In genomic region chr5:181236471-181236870, GRCh38 we compare ENCODE assay signal across 21 cellular contexts. TPM values are rescaled to one million over a fixed set of nuclear protein-coding genes. Genes with fewer than 3 reads are reported as not detected.
DNase-seq lines count a peak whose midpoint lies in the region; ATAC-seq, FAIRE-seq and TF ChIP-seq lines count a peak whose summit lies in the region.
"Had no signal": no experiment of that assay in that cellular context is flagged by ENCODE, and none has a peak within 500 bp of the region (broad histone marks: within the 10 kb centered on the region; RNA-seq: fewer than 3 reads in every experiment).

No MANE protein-coding gene starts in this region.

- no peak overlapping the region for H3K9ac ChIP-seq in SK-N-SH
- no peak overlapping the region for H3K9ac ChIP-seq in endothelial cell of umbilical vein (replicated peaks; ENCODE audit: extremely low read depth, insufficient read depth, low read length)

- no peaks in the 10 kb centered on the region; the same call in 1 of the 2 replicates for H3K9me3 Mint-ChIP-seq in HFFc6
- H3K9me3 Mint-ChIP-seq: activated B cell treated with CpG ODN at 0.5 μM for 24 hours; activated naive CD8-positive, alpha-beta T cell treated with anti-CD3 and anti-CD28 coated beads, Interleukin-2, amount 10 ng/mL, durations not matched to agents 7 days and 5 days had no signal

- H3K36me3 ChIP-seq in SK-N-SH (replicated peaks in 1 of 2; ENCODE audit: control insufficient read depth in 1 of 2, insufficient read depth in 2 of 2, low read length in 1 of 2) (peaks cover 67 to 79% of the 10 kb centered on the region in 2 experiments), endothelial cell of umbilical vein (ENCODE audit: control insufficient read depth in 2 of 2, extremely low read depth in 1 of 2, insufficient read depth in 2 of 2, low read length in 2 of 2) (peaks cover 39 to 55% of the 10 kb centered on the region in 2 experiments)
- H3K36me3 ChIP-seq: ovary had no signal

- H2AFZ ChIP-seq in SK-N-SH (ENCODE audit: low read depth), result no peak overlapping the region
- H2AFZ ChIP-seq in endothelial cell of umbilical vein (ENCODE audit: low read depth, low read length), result no peak overlapping the region

- peaks cover 4 to 17% of the 10 kb centered on the region in 2 experiments; a peak in 2 of 4 replicates for H3K4me1 ChIP-seq in SK-N-SH (ENCODE audit: control insufficient read depth in 1 of 2, insufficient read depth in 2 of 2, low read depth in 1 of 2, low read length in 1 of 2)
- H3K4me1 ChIP-seq in endothelial cell of umbilical vein (ENCODE audit: control insufficient read depth, extremely low read depth, insufficient read depth, low read length), result peaks cover 9% of the 10 kb centered on the region

- H3K27ac Mint-ChIP-seq in HFFc6, result peak overlapping the region; percentile 77

- H3K4me3 ChIP-seq in SK-N-SH (ENCODE audit: low read depth in 2 of 2, low read length in 1 of 2) (no peak overlapping the region), endothelial cell of umbilical vein (replicated peaks in 1 of 3; ENCODE audit: insufficient read depth in 1 of 3, low read depth in 1 of 3, low read length in 3 of 3) (no peak overlapping the region)
- H3K4me3 ChIP-seq: ovary, tibial nerve had no signal

- CTCF ChIA-PET in SK-N-SH (lab: Yijun Ruan, JAX), result no interaction called here
- CTCF ChIA-PET in endothelial cell of umbilical vein (lab: Charles Lee), result interaction anchor here (1.4 kb wide), 1 partner anchor 52 kb away, joined by 4 read pairs; no protein-coding TSS in a partner anchor

- peak; percentile 69 for FAIRE-seq in endothelial cell of umbilical vein (lab: Jason Lieb, UNC)
- FAIRE-seq: RCC 7860 had no signal

- no peak for TF ChIP-seq CTCF in SK-N-SH (IDR thresholded peaks at IDR 0.05)
- no peak for TF ChIP-seq CTCF in HFFc6 (IDR thresholded peaks at IDR 0.05)
- TF ChIP-seq CTCF in endothelial cell of umbilical vein (IDR thresholded peaks at IDR 0.05; ENCODE audit: extremely low read depth in 1 of 2, insufficient read depth in 1 of 2, low read depth in 1 of 2, low read length in 2 of 2), result no peak

- H3K9me3 ChIP-seq in SK-N-SH (no peaks in the 10 kb centered on the region), endothelial cell of umbilical vein (replicated peaks; ENCODE audit: control insufficient read depth, insufficient read depth, low read length) (no peaks in the 10 kb centered on the region)
- H3K9me3 ChIP-seq: ovary, tibial nerve had no signal

- no peaks in the 10 kb centered on the region for H3K27me3 ChIP-seq in SK-N-SH (ENCODE audit: insufficient read depth)
- no peaks in the 10 kb centered on the region for H3K27me3 ChIP-seq in endothelial cell of umbilical vein (ENCODE audit: control insufficient read depth in 2 of 2, insufficient read depth in 2 of 2, low read length in 2 of 2)
- H3K27me3 ChIP-seq: ovary, tibial nerve had no signal

- H3K27ac ChIP-seq in SK-N-SH (ENCODE audit: low read depth in 2 of 2, low read length in 1 of 2) (peak overlapping the region in 1 of 2 experiments; percentile 57; a peak in 1 of 4 replicates), endothelial cell of umbilical vein (ENCODE audit: insufficient read depth, low read depth, low read length) (no peak overlapping the region)
- H3K27ac ChIP-seq: ovary, tibial nerve had no signal

- BruUV-seq in endothelial cell of umbilical vein (replicated peaks; lab: Mats Ljungman, UMichigan), result no TSS peak

- dilution Hi-C loops in endothelial cell of umbilical vein (cut with MboI; ENCODE audit: extremely low pct_ligation_motif_present, low sequenced_read_pairs), result no loop called here

- H3F3A ChIP-seq in SK-N-SH (replicated peaks; ENCODE audit: insufficient read depth), result peaks cover 80% of the 10 kb centered on the region

- no peak overlapping the region for H3K4me3 Mint-ChIP-seq in HFFc6
- H3K4me3 Mint-ChIP-seq: activated B cell treated with CpG ODN at 0.5 μM for 24 hours; activated naive CD8-positive, alpha-beta T cell treated with anti-CD3 and anti-CD28 coated beads, Interleukin-2, amount 10 ng/mL, durations not matched to agents 7 days and 5 days had no signal

- no peak for TF ChIP-seq EP300 in SK-N-SH (IDR thresholded peaks at IDR 0.05; ENCODE audit: borderline replicate concordance in 1 of 2, low read depth in 1 of 2, low read length in 1 of 2)

- peaks cover 43% of the 10 kb centered on the region for H3K36me3 Mint-ChIP-seq in HFFc6 (ENCODE audit: low read depth)

- ATAC-seq in SK-N-SH treated with all-trans-retinoic acid at 6 μM for 48 hours (no peak), GM19023 (IDR thresholded peaks at IDR 0.05; ENCODE audit: unreplicated experiment) (no peak), GM21515 (IDR thresholded peaks at IDR 0.05; ENCODE audit: unreplicated experiment) (no peak)

- H3K79me2 ChIP-seq in SK-N-SH (ENCODE audit: insufficient read depth) (peaks cover 37% of the 10 kb centered on the region), endothelial cell of umbilical vein (ENCODE audit: control insufficient read depth, insufficient read depth, low read length) (peaks cover 36% of the 10 kb centered on the region)

- H4K20me1 ChIP-seq in SK-N-SH (ENCODE audit: insufficient read depth) (peaks cover 56% of the 10 kb centered on the region), endothelial cell of umbilical vein (replicated peaks; ENCODE audit: control insufficient read depth, extremely low read depth, insufficient read depth, low read length) (peaks cover 2% of the 10 kb centered on the region)

- intact Hi-C loops in endothelial cell of umbilical vein (cut with micrococcal nuclease), result no loop called here

- no peak overlapping the region for H3K4me2 ChIP-seq in SK-N-SH
- no peak overlapping the region for H3K4me2 ChIP-seq in endothelial cell of umbilical vein (ENCODE audit: insufficient read depth, low read length)

- H3K4me1 Mint-ChIP-seq in HFFc6 (ENCODE audit: low read depth), result peaks cover 20% of the 10 kb centered on the region

- WGBS in SK-N-SH (ENCODE audit: low lambda C conversion rate), result 79% methylated on average over 6 of the region's 6 CpGs

- TF ChIP-seq RAD21 in SK-N-SH (IDR thresholded peaks at IDR 0.05; ENCODE audit: low read length), result no peak

- TF ChIP-seq POLR2A in endothelial cell of umbilical vein (IDR thresholded peaks at IDR 0.05; ENCODE audit: low read depth, low read length), result no peak

- POLR2A ChIA-PET in SK-N-SH (lab: Yijun Ruan, JAX), result interaction anchor here (1.1 to 2.8 kb wide), 3 partner anchors 13 to 29 kb away, joined by 3 to 29 read pairs (median 7); partner anchors contain the start of gene TRIM41
- POLR2A ChIA-PET in endothelial cell of umbilical vein (lab: Charles Lee), result no interaction called here

- H3K9me1 ChIP-seq in endothelial cell of umbilical vein (replicated peaks; ENCODE audit: control insufficient read depth, extremely low read depth, insufficient read depth, low read length), result no peaks in the 10 kb centered on the region

- DNase-seq in SK-N-SH, result no peak
- no peak for DNase-seq in HFFc6
- DNase-seq in endothelial cell of umbilical vein (ENCODE audit: low read depth, low spot score), result no peak
- DNase-seq: 8988T; activated B cell treated with CpG ODN at 0.5 μM for 24 hours; activated naive CD8-positive, alpha-beta T cell treated with anti-CD3 and anti-CD28 coated beads, Interleukin-2, amount 10 ng/mL, durations not matched to agents 7 days and 5 days; C1 segment of cervical spinal cord; caudate nucleus; DMS79; effector CD4-positive, alpha-beta T cell; hypothalamus; KG1; NCI-H1105 treated with DMSO at 0.1 percent for 48 hours; NCI-H748 treated with DMSO at 0.1 percent for 48 hours; ovary; stimulated activated CD4-positive, alpha-beta T cell treated with anti-CD3 and anti-CD28 coated beads, Interleukin-4, amount 100 ng/mL, for 4 hours had no signal

- H3K27me3 Mint-ChIP-seq in HFFc6 (ENCODE audit: insufficient read depth), result peaks cover 14% of the 10 kb centered on the region
- H3K27me3 Mint-ChIP-seq: activated B cell treated with CpG ODN at 0.5 μM for 24 hours; activated naive CD8-positive, alpha-beta T cell treated with anti-CD3 and anti-CD28 coated beads, Interleukin-2, amount 10 ng/mL, durations not matched to agents 7 days and 5 days had no signal

- no peaks in the 10 kb centered on the region for H3K9me2 ChIP-seq in SK-N-SH

RNA-seq across cellular contexts. Expression of gene RACK1, which starts 7.2 kb away (rescaled TPM):
- polyA plus RNA-seq in SK-N-SH (2012; rRNA removed) (4,191 and 4,715 TPM in 2 replicates), endothelial cell of umbilical vein (5,629 and 5,870 TPM in 2 replicates)
- 3,130 and 3,829 TPM in 2 replicates for polyA plus RNA-seq in SK-N-SH (2012; cell fraction: cytosol; rRNA removed)
- polyA plus RNA-seq in SK-N-SH (2012; cell fraction: nucleus; rRNA removed), result 1,982 and 2,553 TPM in 2 replicates
- total RNA-seq in HFFc6 (2021; fragmentation: NEBNext Ultra II Directional; extraction: Animal tissue kit (Norgen Biotek cat#: 25700)), result 1,000 to 10,000 TPM; 1,737 to 2,012 (median 1,885) TPM
- 1,910 and 2,029 TPM in 2 replicates for total RNA-seq in endothelial cell of umbilical vein
- polyA plus RNA-seq in endothelial cell of umbilical vein (2011; cell fraction: cytosol; rRNA removed), result 4,930 and 4,995 TPM in 2 replicates
- polyA plus RNA-seq in endothelial cell of umbilical vein (2011; cell fraction: nucleus; rRNA removed), result 1,740 and 2,124 TPM in 2 replicates
- 2,716 and 3,479 TPM in 2 replicates for polyA plus RNA-seq in endothelial cell of umbilical vein (2012)
- 6,064 and 6,714 TPM in 2 replicates for polyA minus RNA-seq in endothelial cell of umbilical vein
- 3,380 TPM for polyA minus RNA-seq in endothelial cell of umbilical vein (2011; cell fraction: cytosol; rRNA and poly(A)+ RNA removed)
- polyA minus RNA-seq in endothelial cell of umbilical vein (2011; cell fraction: nucleus; rRNA and poly(A)+ RNA removed), result 806 and 884 TPM in 2 replicates

RNA-seq across cellular contexts. Expression of gene TRIM41, which starts 13.4 kb away (rescaled TPM):
- polyA plus RNA-seq in SK-N-SH (2012; rRNA removed), result 35.3 and 35.9 TPM in 2 replicates
- 17.4 and 20.2 TPM in 2 replicates for polyA plus RNA-seq in SK-N-SH (2012; cell fraction: cytosol; rRNA removed)
- polyA plus RNA-seq in SK-N-SH (2012; cell fraction: nucleus; rRNA removed), result 123 and 125 TPM in 2 replicates
- total RNA-seq in HFFc6 (2021; fragmentation: NEBNext Ultra II Directional; extraction: Animal tissue kit (Norgen Biotek cat#: 25700)), result 10 to 100 TPM; 20.3 to 24.0 (median 22.5) TPM
- total RNA-seq in endothelial cell of umbilical vein, result 17.3 and 19.9 TPM in 2 replicates
- polyA plus RNA-seq in endothelial cell of umbilical vein, result 11.2 and 12.8 TPM in 2 replicates
- polyA plus RNA-seq in endothelial cell of umbilical vein (2011; cell fraction: cytosol; rRNA removed), result 8.7 and 10.4 TPM in 2 replicates
- polyA plus RNA-seq in endothelial cell of umbilical vein (2011; cell fraction: nucleus; rRNA removed), result 48.8 and 57.0 TPM in 2 replicates
- polyA plus RNA-seq in endothelial cell of umbilical vein (2012), result 13.2 and 13.7 TPM in 2 replicates
- polyA minus RNA-seq in endothelial cell of umbilical vein, result 6.9 and 7.1 TPM in 2 replicates
- polyA minus RNA-seq in endothelial cell of umbilical vein (2011; cell fraction: cytosol; rRNA and poly(A)+ RNA removed), result 14.7 TPM
- 9.8 and 11.1 TPM in 2 replicates for polyA minus RNA-seq in endothelial cell of umbilical vein (2011; cell fraction: nucleus; rRNA and poly(A)+ RNA removed)

RNA-seq across cellular contexts. Expression of gene TRIM52, which starts 24.5 kb away (rescaled TPM):
- polyA plus RNA-seq in SK-N-SH (2012; rRNA removed), result 6.4 and 10.6 TPM in 2 replicates
- 5.2 and 6.2 TPM in 2 replicates for polyA plus RNA-seq in SK-N-SH (2012; cell fraction: cytosol; rRNA removed)
- polyA plus RNA-seq in SK-N-SH (2012; cell fraction: nucleus; rRNA removed), result 34.7 and 38.0 TPM in 2 replicates
- total RNA-seq in HFFc6 (2021; fragmentation: NEBNext Ultra II Directional; extraction: Animal tissue kit (Norgen Biotek cat#: 25700)), result 1 to 10 TPM; 5.2 to 6.9 (median 5.6) TPM
- 9.6 and 10.1 TPM in 2 replicates for total RNA-seq in endothelial cell of umbilical vein
- 5.1 and 5.6 TPM in 2 replicates for polyA plus RNA-seq in endothelial cell of umbilical vein
- polyA plus RNA-seq in endothelial cell of umbilical vein (2011; cell fraction: cytosol; rRNA removed), result 8.2 TPM in 2 replicates
- 22.3 and 28.1 TPM in 2 replicates for polyA plus RNA-seq in endothelial cell of umbilical vein (2011; cell fraction: nucleus; rRNA removed)
- 8.0 and 9.2 TPM in 2 replicates for polyA plus RNA-seq in endothelial cell of umbilical vein (2012)
- polyA minus RNA-seq in endothelial cell of umbilical vein, result 11.7 and 16.5 TPM in 2 replicates
- 5.4 TPM for polyA minus RNA-seq in endothelial cell of umbilical vein (2011; cell fraction: cytosol; rRNA and poly(A)+ RNA removed)
- polyA minus RNA-seq in endothelial cell of umbilical vein (2011; cell fraction: nucleus; rRNA and poly(A)+ RNA removed), result 9.5 and 12.4 TPM in 2 replicates

RNA-seq across cellular contexts. Expression of gene TRIM7, which starts 31.5 kb away (rescaled TPM):
- polyA plus RNA-seq in SK-N-SH (2012; rRNA removed) (2.0 and 3.5 TPM in 2 replicates), endothelial cell of umbilical vein (2.2 and 2.7 TPM in 2 replicates)
- polyA plus RNA-seq in SK-N-SH (2012; cell fraction: cytosol; rRNA removed), result 2.8 and 2.9 TPM in 2 replicates
- polyA plus RNA-seq in SK-N-SH (2012; cell fraction: nucleus; rRNA removed), result 2.4 and 3.9 TPM in 2 replicates
- total RNA-seq in HFFc6 (2021; fragmentation: NEBNext Ultra II Directional; extraction: Animal tissue kit (Norgen Biotek cat#: 25700)), result 1 to 10 TPM; 2.8 to 7.5 (median 5.3) TPM
- total RNA-seq in endothelial cell of umbilical vein, result 3.4 and 4.1 TPM in 2 replicates
- 2.2 and 2.6 TPM in 2 replicates for polyA plus RNA-seq in endothelial cell of umbilical vein (2011; cell fraction: cytosol; rRNA removed)
- 1.7 TPM in 2 replicates for polyA plus RNA-seq in endothelial cell of umbilical vein (2011; cell fraction: nucleus; rRNA removed)
- 3.2 and 8.7 TPM in 2 replicates for polyA plus RNA-seq in endothelial cell of umbilical vein (2012)
- polyA minus RNA-seq in endothelial cell of umbilical vein, result 0.47 and 0.73 TPM in 2 replicates
- polyA minus RNA-seq in endothelial cell of umbilical vein (2011; cell fraction: cytosol; rRNA and poly(A)+ RNA removed), result 14.8 TPM
- polyA minus RNA-seq in endothelial cell of umbilical vein (2011; cell fraction: nucleus; rRNA and poly(A)+ RNA removed), result 0.58 and 0.77 TPM in 2 replicates
